ENCODE assay signal across 3 cellular contexts in genomic region chr19:17483605-17484002, GRCh38.
TF ChIP-seq lines count a peak whose summit lies in the region.

No MANE protein-coding gene starts in this region.

TF ChIP-seq in SK-N-SH, 30 proteins besides CTCF, POLR2A, EP300 and RAD21:
- TF ChIP-seq TAF1 (IDR thresholded peaks at IDR 0.05; ENCODE audit: borderline replicate concordance, low read depth, low read length) (no peak), RCOR1 (IDR thresholded peaks at IDR 0.05; ENCODE audit: low read length) (no peak), YY1 (IDR thresholded peaks at IDR 0.05; ENCODE audit: low read depth) (no peak), JUND (IDR thresholded peaks at IDR 0.05) (no peak), RXRA (IDR thresholded peaks at IDR 0.05; ENCODE audit: borderline replicate concordance, low read depth) (no peak), NFIC (IDR thresholded peaks at IDR 0.05; ENCODE audit: borderline replicate concordance) (no peak), EZH2phosphoT487 (IDR thresholded peaks at IDR 0.05; ENCODE audit: borderline replicate concordance, low read depth) (no peak), SMC3 (IDR thresholded peaks at IDR 0.05; ENCODE audit: low read depth, low read length) (no peak), CHD2 (IDR thresholded peaks at IDR 0.05; ENCODE audit: low read length, partially characterized antibody) (no peak), MEF2A (IDR thresholded peaks at IDR 0.05; ENCODE audit: borderline replicate concordance, low read depth) (no peak), MAX (IDR thresholded peaks at IDR 0.05; ENCODE audit: low read depth) (no peak), IRF3 (IDR thresholded peaks at IDR 0.05; ENCODE audit: low read depth, low read length) (no peak), USF2 (IDR thresholded peaks at IDR 0.05; ENCODE audit: borderline replicate concordance, low read depth, low read length) (no peak), TCF12 (IDR thresholded peaks at IDR 0.05) (no peak), NRF1 (IDR thresholded peaks at IDR 0.05; ENCODE audit: low read depth, low read length) (no peak), PBX3 (IDR thresholded peaks at IDR 0.05) (no peak), FOSL2 (IDR thresholded peaks at IDR 0.05; ENCODE audit: borderline replicate concordance, low read depth) (no peak)

TF ChIP-seq in SK-N-SH treated with all-trans-retinoic acid at 6 μM for 48 hours, 23 proteins besides CTCF, POLR2A, EP300 and RAD21 (continues in another document):
- no peak for TF ChIP-seq ZC3H10 (CRISPR knock-in tag; IDR thresholded peaks at IDR 0.05)
- TF ChIP-seq CSRNP3 (CRISPR knock-in tag; IDR thresholded peaks at IDR 0.05), result no peak
- TF ChIP-seq GLIS3 (CRISPR knock-in tag; IDR thresholded peaks at IDR 0.05), result no peak
- no peak for TF ChIP-seq BACH2 (CRISPR knock-in tag; IDR thresholded peaks at IDR 0.05; ENCODE audit: borderline replicate concordance)
- TF ChIP-seq TCF4 (CRISPR knock-in tag; IDR thresholded peaks at IDR 0.05; ENCODE audit: borderline replicate concordance), result no peak
- TF ChIP-seq TSHZ2 (CRISPR knock-in tag; IDR thresholded peaks at IDR 0.05), result no peak
- no peak for TF ChIP-seq TOX (CRISPR knock-in tag; IDR thresholded peaks at IDR 0.05; ENCODE audit: borderline replicate concordance)
- no peak for TF ChIP-seq POU6F1 (CRISPR knock-in tag; IDR thresholded peaks at IDR 0.05; ENCODE audit: borderline replicate concordance, low read depth)
- TF ChIP-seq RARB (CRISPR knock-in tag; IDR thresholded peaks at IDR 0.05), result no peak
- TF ChIP-seq PATZ1 (CRISPR knock-in tag; IDR thresholded peaks at IDR 0.05; ENCODE audit: borderline replicate concordance), result no peak
- TF ChIP-seq ZNF565 (CRISPR knock-in tag; conservative IDR thresholded peaks at IDR 0.05; ENCODE audit: low read depth), result no peak
- TF ChIP-seq ESRRG (CRISPR knock-in tag; IDR thresholded peaks at IDR 0.05), result no peak
- no peak for TF ChIP-seq PPARA (CRISPR knock-in tag; IDR thresholded peaks at IDR 0.05; ENCODE audit: borderline replicate concordance)
- no peak for TF ChIP-seq ARNTL (CRISPR knock-in tag; IDR thresholded peaks at IDR 0.05; ENCODE audit: borderline replicate concordance, low read depth)

TF ChIP-seq in H1, 55 proteins besides CTCF, POLR2A, EP300 and RAD21:
- TF ChIP-seq BRCA1 (IDR thresholded peaks at IDR 0.05; ENCODE audit: low read depth, low read length) (no peak), KDM1A (IDR thresholded peaks at IDR 0.05; ENCODE audit: borderline replicate concordance, low read length) (peak; percentile 23; the same call in 1 of the 2 replicates)
